Comparison of ENCODE assay signal across 14 cellular contexts in the genomic region with DNA sequence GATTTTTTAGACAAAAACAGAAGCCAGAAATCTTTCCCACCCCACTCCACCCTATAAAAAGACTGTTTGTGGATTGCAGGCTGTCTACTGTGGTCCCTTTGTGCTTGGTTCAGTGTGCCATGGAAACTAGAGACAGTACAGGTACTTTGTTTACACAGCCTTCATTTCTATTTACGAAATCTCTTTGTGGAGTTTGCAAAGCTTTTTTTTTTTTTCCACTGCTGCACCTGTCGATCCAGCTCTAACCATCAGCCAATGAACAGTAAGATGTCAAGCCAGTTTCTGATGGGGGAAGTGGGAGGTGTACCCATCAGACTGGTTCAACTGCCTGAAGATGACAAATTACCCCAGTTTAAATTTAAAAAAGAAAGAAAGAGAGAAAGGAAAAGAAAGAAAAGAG. TPM values are rescaled to one million over a fixed set of nuclear protein-coding genes. Genes with fewer than 3 reads are reported as not detected.
A peak's percentile ranks its signal among the peaks of the same experiment; 100 is the strongest.
DNase-seq lines count a peak whose midpoint lies in the region; ATAC-seq, FAIRE-seq and TF ChIP-seq lines count a peak whose summit lies in the region.
"Had no signal": no experiment of that assay in that cellular context is flagged by ENCODE, and none has a peak within 500 bp of the region (broad histone marks: within the 10 kb centered on the region; RNA-seq: fewer than 3 reads in every experiment).

No MANE protein-coding gene starts in this region.

- no peaks in the 10 kb centered on the region for H3K79me2 ChIP-seq in neural progenitor cell (ENCODE audit: low read depth)

- no peak overlapping the region for H3K4me2 ChIP-seq in neural progenitor cell
- H3K4me2 ChIP-seq: BLaER1 treated with 17β-estradiol and CSF1 and Interleukin-3, amounts not matched to agents 10 nM and 100 nM had no signal

- H3K27me3 ChIP-seq in neural progenitor cell (no peaks in the 10 kb centered on the region), spleen (replicated peaks in 1 of 7) (no peaks in the 10 kb centered on the region)
- H3K27me3 ChIP-seq: BLaER1 treated with 17β-estradiol and CSF1 and Interleukin-3, amounts not matched to agents 10 nM and 100 nM had no signal

- no peak overlapping the region for H3K27ac Mint-ChIP-seq in neural progenitor cell
- H3K27ac Mint-ChIP-seq in nephron progenitor cell: no peak overlapping the region
- H3K27ac Mint-ChIP-seq: activated CD4-positive, alpha-beta T cell treated with anti-CD3 and anti-CD28 coated beads for 36 hours had no signal

- no peak overlapping the region for H3K27ac ChIP-seq in neural progenitor cell
- no peak overlapping the region for H3K27ac ChIP-seq in spleen
- H3K27ac ChIP-seq: BLaER1 treated with 17β-estradiol and CSF1 and Interleukin-3, amounts not matched to agents 10 nM and 100 nM; SK-N-MC had no signal

- DNase-seq in GM19239 (ENCODE audit: insufficient read length, low spot score) (no peak), NCI-H2029 treated with DMSO at 0.1 percent for 48 hours (lab: John Stamatoyannopoulos, UW) (peak; percentile 97), SW480 (ENCODE audit: low spot score) (peak; percentile 31), neural progenitor cell (ENCODE audit: low spot score) (no peak), nephron progenitor cell (no peak), HUDEP-2 (lab: John Stamatoyannopoulos, UW; ENCODE audit: unreplicated experiment in 76 of 76) (no peak), spleen (no peak)
- DNase-seq: activated CD4-positive, alpha-beta T cell treated with anti-CD3 and anti-CD28 coated beads for 36 hours; NCI-H524; stimulated activated CD4-positive, alpha-beta T cell treated with anti-CD3 and anti-CD28 coated beads, Interleukin-12 subunit alpha, Interleukin-12 subunit beta, amount 100 ng/mL, for 4 hours had no signal

- no peak overlapping the region for H3K9ac ChIP-seq in neural progenitor cell
- H3K9ac ChIP-seq: BLaER1 treated with 17β-estradiol and CSF1 and Interleukin-3, amounts not matched to agents 10 nM and 100 nM had no signal

- TF ChIP-seq POLR2A in spleen (IDR thresholded peaks at IDR 0.05): no peak

- H2AFZ ChIP-seq in neural progenitor cell (replicated peaks): peak overlapping the region; percentile 13

- no peaks in the 10 kb centered on the region for H3K4me1 Mint-ChIP-seq in neural progenitor cell
- peaks cover 5% of the 10 kb centered on the region for H3K4me1 Mint-ChIP-seq in nephron progenitor cell
- H3K4me1 Mint-ChIP-seq: neural crest cell had no signal

- H3K4me3 ChIP-seq in neural progenitor cell: no peak overlapping the region
- H3K4me3 ChIP-seq in spleen: no peak overlapping the region
- H3K4me3 ChIP-seq: BLaER1 treated with 17β-estradiol and CSF1 and Interleukin-3, amounts not matched to agents 10 nM and 100 nM; SK-N-MC had no signal

- H3K4me1 ChIP-seq in neural progenitor cell: no peaks in the 10 kb centered on the region
- peaks cover 0 to 6% (median 0%) of the 10 kb centered on the region in 6 donors for H3K4me1 ChIP-seq in spleen

- H4K20me1 ChIP-seq in neural progenitor cell (ENCODE audit: low read depth): no peaks in the 10 kb centered on the region
- H4K20me1 ChIP-seq: BLaER1 treated with 17β-estradiol and CSF1 and Interleukin-3, amounts not matched to agents 10 nM and 100 nM had no signal

- intact Hi-C loops in spleen (cut with DNase I; ENCODE audit: low total_unique reads): no loop called here

- peak; percentile 23 for FAIRE-seq in GM19239 (lab: Jason Lieb, UNC)

- H3K9me3 ChIP-seq in neural progenitor cell (ENCODE audit: low read depth): no peaks in the 10 kb centered on the region
- H3K9me3 ChIP-seq in spleen: no peaks in the 10 kb centered on the region
- H3K9me3 ChIP-seq: BLaER1 treated with 17β-estradiol and CSF1 and Interleukin-3, amounts not matched to agents 10 nM and 100 nM had no signal

- TF ChIP-seq CTCF in neural progenitor cell (IDR thresholded peaks at IDR 0.05) (no peak), nephron progenitor cell (IDR thresholded peaks at IDR 0.05) (no peak), spleen (IDR thresholded peaks at IDR 0.05 in 8 of 11, conservative IDR thresholded peaks at IDR 0.05 in 3 of 11) (no peak)

- H3K9me3 Mint-ChIP-seq in neural progenitor cell (no peaks in the 10 kb centered on the region), nephron progenitor cell (no peaks in the 10 kb centered on the region)
- H3K9me3 Mint-ChIP-seq: neural crest cell had no signal

- H3K4me3 Mint-ChIP-seq in neural progenitor cell: no peak overlapping the region
- no peak overlapping the region for H3K4me3 Mint-ChIP-seq in nephron progenitor cell
- H3K4me3 Mint-ChIP-seq: activated CD4-positive, alpha-beta T cell treated with anti-CD3 and anti-CD28 coated beads for 36 hours; neural crest cell had no signal

- H3K36me3 ChIP-seq in neural progenitor cell (no peaks in the 10 kb centered on the region), spleen (no peaks in the 10 kb centered on the region)
- H3K36me3 ChIP-seq: BLaER1 treated with 17β-estradiol and CSF1 and Interleukin-3, amounts not matched to agents 10 nM and 100 nM had no signal

- H3F3A ChIP-seq in neural progenitor cell (ENCODE audit: low read depth): no peaks in the 10 kb centered on the region

- no peak for ATAC-seq in GM21723 (IDR thresholded peaks at IDR 0.05; ENCODE audit: unreplicated experiment)
- ATAC-seq: activated CD4-positive, alpha-beta T cell treated with anti-CD3 and anti-CD28 coated beads for 36 hours had no signal

- no peaks in the 10 kb centered on the region for H3K27me3 Mint-ChIP-seq in neural progenitor cell (ENCODE audit: insufficient read depth, low read depth)
- H3K27me3 Mint-ChIP-seq in nephron progenitor cell (ENCODE audit: low read depth, poor library complexity): peaks cover 3% of the 10 kb centered on the region
- H3K27me3 Mint-ChIP-seq: activated CD4-positive, alpha-beta T cell treated with anti-CD3 and anti-CD28 coated beads for 36 hours had no signal

- 38 to 49% (median 47%) methylated on average over 2 of the region's 2 CpGs for WGBS in spleen, 5 donors

- no peaks in the 10 kb centered on the region for H3K36me3 Mint-ChIP-seq in neural progenitor cell
- H3K36me3 Mint-ChIP-seq in nephron progenitor cell (ENCODE audit: low read depth): no peaks in the 10 kb centered on the region

RNA-seq across cellular contexts. Expression of gene LRBA, which starts 20.2 kb away (rescaled TPM):
- 94.3 and 111 TPM in 2 replicates for total RNA-seq in neural progenitor cell (ENCODE audit: low replicate concordance)
- 10 to 100 TPM; 49.9 to 84.9 (median 59.2) TPM for total RNA-seq in spleen
- polyA plus RNA-seq in spleen: 10 to 100 TPM in 2 of 3 donors, 1 to 10 TPM in 1; 8.2 to 11.6 (median 10.8) TPM

Comparison
In these comparisons a context has a peak if more than half of its experiments do, and no peak if none do; other contexts are left out.
1. DNase-seq: peak in NCI-H2029 treated with DMSO at 0.1 percent for 48 hours (single experiment) and SW480 (single experiment); none in GM19239 (single experiment), neural progenitor cell (single experiment), nephron progenitor cell (single experiment), HUDEP-2 (0 of 76) and spleen (single experiment).